Comparison of ENCODE assay signal across 8 cellular contexts in genomic region chr1:230658103-230658502, GRCh38. TPM values are rescaled to one million over a fixed set of nuclear protein-coding genes. Genes with fewer than 3 reads are reported as not detected.
"Had no signal": no experiment of that assay in that cellular context is flagged by ENCODE, and none has a peak within 500 bp of the region (broad histone marks: within the 10 kb centered on the region; RNA-seq: fewer than 3 reads in every experiment).

No MANE protein-coding gene starts in this region.

RNA-seq across cellular contexts. Expression of gene AGT, which starts 55.8 kb away (rescaled TPM):
- total RNA-seq: activated CD4-positive, alpha-beta memory T cell treated with anti-CD3 and anti-CD28 coated beads, Interleukin-2, amount 10 ng/mL, durations not matched to agents 7 days and 5 days; activated CD4-positive, alpha-beta T cell treated with anti-CD3 and anti-CD28 coated beads for 36 hours; activated CD4-positive, alpha-beta T cell treated with anti-CD3 and anti-CD28 coated beads, Interleukin-2, amount 10 ng/mL, durations not matched to agents 7 days and 5 days; activated CD8-positive, alpha-beta memory T cell treated with anti-CD3 and anti-CD28 coated beads, Interleukin-2, amount 10 ng/mL, durations not matched to agents 7 days and 5 days; activated CD8-positive, alpha-beta T cell treated with anti-CD3 and anti-CD28 coated beads, Interleukin-2, amount 10 ng/mL, durations not matched to agents 7 days and 5 days; activated naive CD4-positive, alpha-beta T cell treated with anti-CD3 and anti-CD28 coated beads for 36 hours; activated naive CD4-positive, alpha-beta T cell treated with anti-CD3 and anti-CD28 coated beads, Interleukin-2, amount 50 U/mL, for 72 hours; activated naive CD8-positive, alpha-beta T cell treated with anti-CD3 and anti-CD28 coated beads for 36 hours had no signal
